ENCODE assay signal across 20 cellular contexts in genomic region chr1:244369256-244370057, GRCh38.
DNase-seq lines count a peak whose midpoint lies in the region; FAIRE-seq and TF ChIP-seq lines count a peak whose summit lies in the region.
"Had no signal": no experiment of that assay in that cellular context is flagged by ENCODE, and none has a peak within 500 bp of the region (broad histone marks: within the 10 kb centered on the region; RNA-seq: fewer than 3 reads in every experiment).

No MANE protein-coding gene starts in this region.

- intact Hi-C loops in esophagus squamous epithelium (cut with DNase I): no loop called here

- H3K27ac ChIP-seq in esophagus squamous epithelium: peak overlapping the region; percentile 52 to 89 (median 78)
- H3K27ac ChIP-seq: dorsolateral prefrontal cortex, upper lobe of left lung, VCaP had no signal

- peak; percentile 59 to 62 for DNase-seq in NCI-H2081 (lab: John Stamatoyannopoulos, UW)
- DNase-seq in NCI-H2081 treated with DMSO at 0.1 percent for 48 hours (lab: John Stamatoyannopoulos, UW): no peak
- DNase-seq in NCI-H526 treated with DMSO at 0.1 percent for 48 hours (lab: John Stamatoyannopoulos, UW): peak; percentile 86
- no peak for DNase-seq in esophagus squamous epithelium (lab: John Stamatoyannopoulos, UW)
- peak; percentile 90 for DNase-seq in stromal cell of bone marrow (ENCODE audit: low read depth)
- no peak for DNase-seq in AG08396 (ENCODE audit: low spot score)
- DNase-seq in D721Med (ENCODE audit: insufficient read length, low spot score): no peak
- no peak for DNase-seq in globus pallidus (ENCODE audit: low spot score)
- DNase-seq: activated CD4-positive, alpha-beta memory T cell treated with anti-CD3 and anti-CD28 coated beads, Interleukin-2, amount 10 ng/mL, durations not matched to agents 7 days and 5 days; activated naive CD8-positive, alpha-beta T cell treated with anti-CD3 and anti-CD28 coated beads, Interleukin-2, amount 50 U/mL, for 24 hours; activated T-cell treated with anti-CD3 and anti-CD28 coated beads, Interleukin-2, amount 50 U/mL, for 72 hours; CD4-positive, CD25-positive, alpha-beta regulatory T cell; dorsolateral prefrontal cortex; hippocampal formation; NCI-H187; NCI-H82; upper lobe of left lung had no signal

- 58 to 68% methylated on average over 18 of the region's 18 CpGs for WGBS in esophagus squamous epithelium, 2 donors

- H3K9me3 ChIP-seq in esophagus squamous epithelium: no peaks in the 10 kb centered on the region
- H3K9me3 ChIP-seq: upper lobe of left lung had no signal

- TF ChIP-seq CTCF in esophagus squamous epithelium (IDR thresholded peaks at IDR 0.05) (no peak), D721Med (IDR thresholded peaks at IDR 0.05; ENCODE audit: insufficient read depth, missing control alignments) (no peak)

- no peak for FAIRE-seq in D721Med (lab: Jason Lieb, UNC)
- FAIRE-seq: A204.1, GM12878 had no signal

- no peaks in the 10 kb centered on the region for H3K27me3 ChIP-seq in esophagus squamous epithelium
- H3K27me3 ChIP-seq: dorsolateral prefrontal cortex, upper lobe of left lung had no signal

- H3K36me3 ChIP-seq in esophagus squamous epithelium: no peaks in the 10 kb centered on the region
- H3K36me3 ChIP-seq: upper lobe of left lung had no signal

- H3K4me3 ChIP-seq in esophagus squamous epithelium: no peak overlapping the region
- H3K4me3 ChIP-seq: dorsolateral prefrontal cortex, GM12878, upper lobe of left lung had no signal

- TF ChIP-seq POLR2A in esophagus squamous epithelium (IDR thresholded peaks at IDR 0.05): no peak

- peaks cover 18 to 38% (median 22%) of the 10 kb centered on the region in 3 donors for H3K4me1 ChIP-seq in esophagus squamous epithelium
- H3K4me1 ChIP-seq: upper lobe of left lung had no signal

Comparison
In these comparisons a context has a peak if more than half of its experiments do, and no peak if none do; other contexts are left out.
1. DNase-seq: peak in NCI-H2081 (2 of 2), NCI-H526 treated with DMSO at 0.1 percent for 48 hours (single experiment) and stromal cell of bone marrow (single experiment); none in NCI-H2081 treated with DMSO at 0.1 percent for 48 hours (single experiment), esophagus squamous epithelium (single experiment), AG08396 (single experiment), D721Med (single experiment) and globus pallidus (single experiment).